Comparison of ENCODE assay signal across 10 cellular contexts in the genomic region with DNA sequence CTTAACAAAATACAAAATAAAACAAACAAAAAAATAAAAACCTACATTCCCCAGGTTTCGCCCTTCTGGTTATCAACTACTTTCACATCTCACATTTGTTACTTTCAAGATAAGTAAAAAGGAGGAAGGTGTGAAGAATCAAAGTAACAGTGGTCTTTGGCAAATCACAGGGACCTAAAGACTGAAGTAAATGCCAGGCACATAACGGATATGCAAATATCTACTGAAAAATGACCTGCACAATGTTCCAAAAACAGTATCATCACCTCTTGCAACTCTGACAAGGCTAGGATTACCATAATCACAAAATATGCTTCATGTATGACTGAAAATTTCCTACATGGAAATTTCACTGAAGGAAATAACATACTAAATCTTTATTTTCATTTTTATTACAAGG. TPM values are rescaled to one million over a fixed set of nuclear protein-coding genes. Genes with fewer than 3 reads are reported as not detected.
DNase-seq lines count a peak whose midpoint lies in the region; ATAC-seq and TF ChIP-seq lines count a peak whose summit lies in the region.
"Had no signal": no experiment of that assay in that cellular context is flagged by ENCODE, and none has a peak within 500 bp of the region (broad histone marks: within the 10 kb centered on the region; RNA-seq: fewer than 3 reads in every experiment).

No MANE protein-coding gene starts in this region.

- H3K4me3 ChIP-seq in right lobe of liver, result no peak overlapping the region

- no peaks in the 10 kb centered on the region for H3K27me3 Mint-ChIP-seq in effector memory CD8-positive, alpha-beta T cell

- no peaks in the 10 kb centered on the region for H3K27me3 ChIP-seq in right lobe of liver

- intact Hi-C loops in right lobe of liver (cut with DNase I), result no loop called here

- ATAC-seq in GM18511 (IDR thresholded peaks at IDR 0.05; ENCODE audit: unreplicated experiment), result peak; percentile 95
- peak; percentile 85 for ATAC-seq in GM21528 (IDR thresholded peaks at IDR 0.05; ENCODE audit: low FRiP score, unreplicated experiment)
- ATAC-seq in HG03432 (IDR thresholded peaks at IDR 0.05; ENCODE audit: unreplicated experiment), result peak; percentile 90
- peak; percentile 33 for ATAC-seq in effector memory CD8-positive, alpha-beta T cell (replicated peaks)
- ATAC-seq in right lobe of liver, result no peak
- ATAC-seq: Panc1 had no signal

- H3K4me3 Mint-ChIP-seq in effector memory CD8-positive, alpha-beta T cell, result peak overlapping the region in 1 of 2 donors; percentile 23
- H3K4me3 Mint-ChIP-seq: mesothelial cell of epicardium had no signal

- no peak for TF ChIP-seq CTCF in right lobe of liver (IDR thresholded peaks at IDR 0.05)

- peaks cover 0 to 7% (median 0%) of the 10 kb centered on the region in 4 donors for H3K4me1 ChIP-seq in right lobe of liver

- H3K9me3 ChIP-seq in right lobe of liver, result no peaks in the 10 kb centered on the region

- H3K9me3 Mint-ChIP-seq in effector memory CD8-positive, alpha-beta T cell, result no peaks in the 10 kb centered on the region
- H3K9me3 Mint-ChIP-seq: mesothelial cell of epicardium had no signal

- peaks cover 23 to 31% of the 10 kb centered on the region in 2 donors for H3K4me1 Mint-ChIP-seq in effector memory CD8-positive, alpha-beta T cell (ENCODE audit: low read depth in 2 of 2)

- TF ChIP-seq POLR2A in right lobe of liver (IDR thresholded peaks at IDR 0.05) (no peak), erythroblast (IDR thresholded peaks at IDR 0.05; ENCODE audit: low read length) (no peak)

- DNase-seq in effector memory CD8-positive, alpha-beta T cell, result no peak
- no peak for DNase-seq in NCI-H69 (lab: John Stamatoyannopoulos, UW)
- no peak for DNase-seq in right lobe of liver
- no peak for DNase-seq in erythroblast (lab: John Stamatoyannopoulos, UW)
- no peak for DNase-seq in iPS-NIHi11 (ENCODE audit: low spot score)

- H3K36me3 Mint-ChIP-seq in effector memory CD8-positive, alpha-beta T cell (ENCODE audit: insufficient read depth), result peaks cover 49% of the 10 kb centered on the region

- H3K36me3 ChIP-seq in right lobe of liver, result peaks cover 0 to 6% (median 0%) of the 10 kb centered on the region in 4 donors

- 66% methylated on average over 2 of the region's 2 CpGs for WGBS in right lobe of liver (ENCODE audit: insufficient coverage, low coverage, low lambda C conversion rate, missing lambda C conversion rate)

- peak overlapping the region; percentile 11 to 80 for H3K27ac Mint-ChIP-seq in effector memory CD8-positive, alpha-beta T cell
- H3K27ac Mint-ChIP-seq: mesothelial cell of epicardium had no signal

- H3K27ac ChIP-seq in right lobe of liver, result no peak overlapping the region

RNA-seq across cellular contexts. Expression of gene COP1, which starts 29.3 kb away (rescaled TPM):
- total RNA-seq in right lobe of liver, result 10 to 100 TPM; 19.7 to 33.7 (median 20.9) TPM

Comparison
In these comparisons a context has a peak if more than half of its experiments do, and no peak if none do; other contexts are left out.
1. ATAC-seq: peak in GM18511 (single experiment), GM21528 (single experiment), HG03432 (single experiment) and effector memory CD8-positive, alpha-beta T cell (single experiment); none in right lobe of liver (0 of 4).